In genomic region chr1:50271968-50272578, GRCh38 we compare ENCODE assay signal across 8 cellular contexts.
DNase-seq lines count a peak whose midpoint lies in the region; ATAC-seq and TF ChIP-seq lines count a peak whose summit lies in the region.

No MANE protein-coding gene starts in this region.

- TF ChIP-seq CTCF in choroid plexus epithelial cell (conservative IDR thresholded peaks at IDR 0.05; ENCODE audit: low read depth, low read length) (peak; percentile 37), gastroesophageal sphincter (IDR thresholded peaks at IDR 0.05) (peak in 1 of 4 experiments; percentile 29)

- DNase-seq in activated T-cell treated with anti-CD3 and anti-CD28 coated beads for 48 hours (ENCODE audit: low read depth) (peak; percentile 9), activated T-cell treated with anti-CD3 and anti-CD28 coated beads for 4 hours (no peak), NCI-H69 (lab: John Stamatoyannopoulos, UW) (peak; percentile 70), choroid plexus epithelial cell (ENCODE audit: low read depth) (no peak), medulla oblongata (ENCODE audit: extremely low spot score) (peak; percentile 48)

- peaks cover 31% of the 10 kb centered on the region for H3K27me3 ChIP-seq in gastroesophageal sphincter

- TF ChIP-seq POLR2A in gastroesophageal sphincter (IDR thresholded peaks at IDR 0.05) = no peak

- TF ChIP-seq EP300 in gastroesophageal sphincter (IDR thresholded peaks at IDR 0.05) = no peak

- H3K36me3 ChIP-seq in gastroesophageal sphincter = no peaks in the 10 kb centered on the region

- ATAC-seq in HG02642 (IDR thresholded peaks at IDR 0.05; ENCODE audit: poor library complexity, unreplicated experiment) (peak; percentile 69), HG02678 (IDR thresholded peaks at IDR 0.05; ENCODE audit: unreplicated experiment) (no peak), gastroesophageal sphincter (no peak)

- no peaks in the 10 kb centered on the region for H3K4me1 ChIP-seq in gastroesophageal sphincter

- H3K4me3 ChIP-seq in choroid plexus epithelial cell (ENCODE audit: low read depth, low read length) (no peak overlapping the region), gastroesophageal sphincter (no peak overlapping the region)

- H3K27ac ChIP-seq in gastroesophageal sphincter = no peak overlapping the region

- 43% methylated on average over 2 of the region's 2 CpGs; no CpG with 5 or more reads in 1 of the 2 donors for WGBS in gastroesophageal sphincter (ENCODE audit: low coverage in 1 of 2), 2 donors

- H3K9me3 ChIP-seq in gastroesophageal sphincter = no peaks in the 10 kb centered on the region

Comparison
In these comparisons a context has a peak if more than half of its experiments do, and no peak if none do; other contexts are left out.
1. DNase-seq: peak in activated T-cell treated with anti-CD3 and anti-CD28 coated beads for 48 hours (single experiment), NCI-H69 (single experiment) and medulla oblongata (single experiment); none in activated T-cell treated with anti-CD3 and anti-CD28 coated beads for 4 hours (single experiment) and choroid plexus epithelial cell (single experiment).